In genomic region chr19:19997656-19998268, GRCh38 we compare ENCODE assay signal across 9 cellular contexts. TPM values are rescaled to one million over a fixed set of nuclear protein-coding genes. Genes with fewer than 3 reads are reported as not detected.
DNase-seq lines count a peak whose midpoint lies in the region; ATAC-seq and TF ChIP-seq lines count a peak whose summit lies in the region.
"Had no signal": no experiment of that assay in that cellular context is flagged by ENCODE, and none has a peak within 500 bp of the region (broad histone marks: within the 10 kb centered on the region; RNA-seq: fewer than 3 reads in every experiment).

No MANE protein-coding gene starts in this region.

- intact Hi-C loops in colonic mucosa (cut with DNase I) (no loop called here), natural killer cell (cut with micrococcal nuclease) (no loop called here), vagina (cut with DNase I) (loop anchor here (10.0 kb wide), 1 partner anchor 277 kb away; no protein-coding TSS in a partner anchor)

- no peak overlapping the region for H3K27ac Mint-ChIP-seq in T-cell
- H3K27ac Mint-ChIP-seq in natural killer cell, result no peak overlapping the region

- H3K9me3 Mint-ChIP-seq in T-cell (peaks cover 3 to 19% (median 7%) of the 10 kb centered on the region in 3 donors), natural killer cell (peaks cover 0 to 3% of the 10 kb centered on the region in 2 donors)

- no peak overlapping the region for H3K27ac ChIP-seq in colonic mucosa
- no peak overlapping the region for H3K27ac ChIP-seq in vagina

- POLR2A ChIA-PET in T-cell (lab: Charles Lee), result no interaction called here

- no peaks in the 10 kb centered on the region for H3K9me3 ChIP-seq in colonic mucosa
- no peaks in the 10 kb centered on the region for H3K9me3 ChIP-seq in vagina

- ATAC-seq in T-cell (replicated peaks in 1 of 4), result no peak
- peak; percentile 37 to 64 (median 49) for ATAC-seq in natural killer cell
- ATAC-seq in HG03196 (IDR thresholded peaks at IDR 0.05; ENCODE audit: unreplicated experiment), result no peak
- no peak for ATAC-seq in HG03521 (IDR thresholded peaks at IDR 0.05; ENCODE audit: unreplicated experiment)

- peaks cover 5% of the 10 kb centered on the region for H3K36me3 Mint-ChIP-seq in T-cell
- H3K36me3 Mint-ChIP-seq in natural killer cell, result no peaks in the 10 kb centered on the region

- H3K27me3 ChIP-seq in colonic mucosa (no peaks in the 10 kb centered on the region), vagina (no peaks in the 10 kb centered on the region)

- H3K27me3 Mint-ChIP-seq in T-cell (no peaks in the 10 kb centered on the region), natural killer cell (ENCODE audit: low read depth in 2 of 2) (no peaks in the 10 kb centered on the region)

- H3K4me1 ChIP-seq in colonic mucosa (no peaks in the 10 kb centered on the region), vagina (no peaks in the 10 kb centered on the region)

- H3K4me1 Mint-ChIP-seq in T-cell, result no peaks in the 10 kb centered on the region
- no peaks in the 10 kb centered on the region for H3K4me1 Mint-ChIP-seq in natural killer cell

- no peak for TF ChIP-seq POLR2A in vagina (IDR thresholded peaks at IDR 0.05)

- H3K36me3 ChIP-seq in colonic mucosa (no peaks in the 10 kb centered on the region), vagina (no peaks in the 10 kb centered on the region)

- H3K4me3 ChIP-seq in GM12864 (ENCODE audit: low read depth, low read length) (no peak overlapping the region), colonic mucosa (no peak overlapping the region), vagina (no peak overlapping the region)

- TF ChIP-seq CTCF in GM12864 (IDR thresholded peaks at IDR 0.05; ENCODE audit: low read depth, low read length, missing control alignments) (peak; percentile 68), colonic mucosa (IDR thresholded peaks at IDR 0.05) (peak; percentile 39), natural killer cell (IDR thresholded peaks at IDR 0.05) (peak; percentile 72), vagina (IDR thresholded peaks at IDR 0.05) (peak in 2 of 3 experiments; percentile 50 to 81)

- no peak overlapping the region for H3K9ac ChIP-seq in colonic mucosa (ENCODE audit: low read depth in 2 of 2, low read length in 2 of 2)

- CTCF ChIA-PET in T-cell (lab: Charles Lee), result interaction anchor here (0.6 to 1.1 kb wide), 4 partner anchors 54 to 363 kb away, joined by 3 to 4 read pairs (median 3); partner anchors contain the start of gene ATP13A1 (in 1 of the 2)

- DNase-seq in GM12864 (ENCODE audit: low read depth) (no peak), T-cell (peak in 27 of 34 experiments; percentile 0 to 59 (median 30)), colonic mucosa (no peak), natural killer cell (peak; percentile 24), vagina (ENCODE audit: extremely low spot score in 2 of 2) (no peak), GM19238 (ENCODE audit: insufficient read length, low spot score) (no peak)
- DNase-seq: IMR-90 had no signal

- no peak overlapping the region for H3K4me3 Mint-ChIP-seq in T-cell
- H3K4me3 Mint-ChIP-seq in natural killer cell, result no peak overlapping the region

RNA-seq across cellular contexts. Expression of gene ZNF682, which starts 41.5 kb away (rescaled TPM):
- total RNA-seq in T-cell (10 to 100 TPM in 2 of 5 donors, 1 to 10 TPM in 3; 7.5 to 14.4 (median 9.0) TPM), colonic mucosa (1 to 10 TPM; 1.7 to 5.5 TPM), natural killer cell (10 to 100 TPM in 2 of 3 donors, 1 to 10 TPM in 1; 9.6 to 16.1 (median 13.4) TPM), vagina (2.5 TPM)

Comparison
In these comparisons a context has a peak if more than half of its experiments do, and no peak if none do; other contexts are left out.
1. DNase-seq: peak in T-cell (27 of 34) and natural killer cell (single experiment); none in GM12864 (single experiment), colonic mucosa (single experiment), vagina (0 of 2) and GM19238 (single experiment).
2. ATAC-seq: peak in natural killer cell (3 of 3); none in T-cell (0 of 4), HG03196 (single experiment) and HG03521 (single experiment).
3. Peak in every context shown above with its lines, with median percentiles within 50 percentile points of each other: CTCF ChIP-seq.